16 cellular contexts compared by ENCODE assay signal in genomic region chr3:144502398-144502797, GRCh38.
"Had no signal": no experiment of that assay in that cellular context is flagged by ENCODE, and none has a peak within 500 bp of the region (broad histone marks: within the 10 kb centered on the region; RNA-seq: fewer than 3 reads in every experiment).

No MANE protein-coding gene starts in this region.

- H3K4me1 Mint-ChIP-seq: naive thymus-derived CD8-positive, alpha-beta T cell had no signal

- H2AFZ ChIP-seq: parathyroid adenoma had no signal

- ATAC-seq: left colon; naive thymus-derived CD8-positive, alpha-beta T cell had no signal

- FAIRE-seq: endometrium had no signal

- H3K4me1 ChIP-seq: esophagus muscularis mucosa, parathyroid adenoma, right atrium auricular region, sigmoid colon had no signal

- H3K9me3 ChIP-seq: esophagus muscularis mucosa, right atrium auricular region, sigmoid colon had no signal

- H3K36me3 Mint-ChIP-seq: naive thymus-derived CD8-positive, alpha-beta T cell had no signal

- H3K36me3 ChIP-seq: esophagus muscularis mucosa, right atrium auricular region, sigmoid colon had no signal

- H3K27ac Mint-ChIP-seq: naive thymus-derived CD8-positive, alpha-beta T cell had no signal

- H3K9ac ChIP-seq: parathyroid adenoma had no signal

- H3K79me2 ChIP-seq: parathyroid adenoma had no signal

- H3K4me3 Mint-ChIP-seq: naive thymus-derived CD8-positive, alpha-beta T cell had no signal

- DNase-seq: cortex of kidney; dorsolateral prefrontal cortex; effector memory CD4-positive, alpha-beta T cell; left colon; naive thymus-derived CD8-positive, alpha-beta T cell; sigmoid colon; stimulated activated CD4-positive, alpha-beta T cell treated with anti-CD3 and anti-CD28 coated beads, Interleukin-2, amount 100 ng/mL, for 24 hours; stimulated activated CD4-positive, alpha-beta T cell treated with anti-CD3 and anti-CD28 coated beads, Interleukin-4, amount 100 ng/mL, for 4 hours; stimulated activated naive CD4-positive, alpha-beta T cell treated with Interleukin-2 at 50 U/mL for 16 hours; trophoblast cell had no signal

- H3K27ac ChIP-seq: dorsolateral prefrontal cortex, epithelial cell of prostate, esophagus muscularis mucosa, parathyroid adenoma, right atrium auricular region, sigmoid colon, skin epidermis had no signal

- H3K27me3 ChIP-seq: dorsolateral prefrontal cortex, esophagus muscularis mucosa, right atrium auricular region, sigmoid colon had no signal

- H3K4me3 ChIP-seq: dorsolateral prefrontal cortex, esophagus muscularis mucosa, right atrium auricular region, sigmoid colon, skin epidermis had no signal
